In genomic region chr1:45569962-45570581, GRCh38 we compare ENCODE assay signal across 8 cellular contexts. TPM values are rescaled to one million over a fixed set of nuclear protein-coding genes. Genes with fewer than 3 reads are reported as not detected.
A peak's percentile ranks its signal among the peaks of the same experiment; 100 is the strongest.
DNase-seq lines count a peak whose midpoint lies in the region; ATAC-seq and TF ChIP-seq lines count a peak whose summit lies in the region.

No MANE protein-coding gene starts in this region.

- no peaks in the 10 kb centered on the region for H3K4me1 Mint-ChIP-seq in activated CD4-positive, alpha-beta T cell treated with anti-CD3 and anti-CD28 coated beads, Interleukin-2, amount 10 ng/mL, durations not matched to agents 7 days and 5 days
- peaks cover 39% of the 10 kb centered on the region for H3K4me1 Mint-ChIP-seq in dendritic cell treated with granulocyte-macrophage colony-stimulating factor and Interleukin-4, amounts not matched to agents 40 ng/mL and 50 ng/mL, for 4 days (ENCODE audit: low read depth)

- CTCF ChIA-PET in activated CD4-positive, alpha-beta T cell treated with anti-CD3 and anti-CD28 coated beads, Interleukin-2, amount 10 ng/mL, durations not matched to agents 7 days and 5 days (lab: Charles Lee), result interaction anchor here (0.6 to 3.2 kb wide), 19 partner anchors 9 to 78 kb away, joined by 3 to 14 read pairs (median 5); partner anchors contain the start of genes AKR1A1 and NASP

- peak; percentile 99 for TF ChIP-seq CTCF in lower lobe of right lung (IDR thresholded peaks at IDR 0.05)

- H3K27ac ChIP-seq in lower lobe of right lung, result peak overlapping the region; percentile 21

- intact Hi-C loops in dendritic cell treated with granulocyte-macrophage colony-stimulating factor and Interleukin-4, amounts not matched to agents 40 ng/mL and 50 ng/mL, for 4 days (cut with micrococcal nuclease), result loop anchor here (1.0 to 5.0 kb wide), 2 partner anchors 58 to 208 kb away; no protein-coding TSS in a partner anchor
- intact Hi-C loops in lower lobe of right lung (cut with DNase I), result loop anchor here (5.0 kb wide), 1 partner anchor 58 kb away; no protein-coding TSS in a partner anchor

- H3K4me1 ChIP-seq in lower lobe of right lung, result peaks cover 12% of the 10 kb centered on the region

- no peaks in the 10 kb centered on the region for H3K9me3 Mint-ChIP-seq in activated CD4-positive, alpha-beta T cell treated with anti-CD3 and anti-CD28 coated beads, Interleukin-2, amount 10 ng/mL, durations not matched to agents 7 days and 5 days
- H3K9me3 Mint-ChIP-seq in dendritic cell treated with granulocyte-macrophage colony-stimulating factor and Interleukin-4, amounts not matched to agents 40 ng/mL and 50 ng/mL, for 4 days, result no peaks in the 10 kb centered on the region

- H3K9me3 ChIP-seq in lower lobe of right lung, result no peaks in the 10 kb centered on the region

- DNase-seq in ELR (ENCODE audit: low read depth) (peak; percentile 82), NCI-H446 treated with DMSO at 0.1 percent for 48 hours (lab: John Stamatoyannopoulos, UW) (peak; percentile 36), lower lobe of right lung (peak; percentile 61)
- peak; percentile 82 for DNase-seq in activated CD4-positive, alpha-beta T cell treated with anti-CD3 and anti-CD28 coated beads, Interleukin-2, amount 10 ng/mL, durations not matched to agents 7 days and 5 days
- DNase-seq in stimulated activated CD8-positive, alpha-beta memory T cell treated with anti-CD3 and anti-CD28 coated beads, Interleukin-12 subunit alpha, Interleukin-12 subunit beta, amount 100 ng/mL, for 24 hours (ENCODE audit: extremely low read depth), result peak; percentile 28

- POLR2A ChIA-PET in activated CD4-positive, alpha-beta T cell treated with anti-CD3 and anti-CD28 coated beads, Interleukin-2, amount 10 ng/mL, durations not matched to agents 7 days and 5 days (lab: Charles Lee), result interaction anchor here (2.8 kb wide), 1 partner anchor 49 kb away, joined by 12 read pairs; the partner anchor contains the start of gene PRDX1

- H3K4me3 Mint-ChIP-seq in activated CD4-positive, alpha-beta T cell treated with anti-CD3 and anti-CD28 coated beads, Interleukin-2, amount 10 ng/mL, durations not matched to agents 7 days and 5 days, result no peak overlapping the region
- H3K4me3 Mint-ChIP-seq in dendritic cell treated with granulocyte-macrophage colony-stimulating factor and Interleukin-4, amounts not matched to agents 40 ng/mL and 50 ng/mL, for 4 days, result no peak overlapping the region

- peaks cover 20% of the 10 kb centered on the region for H3K36me3 Mint-ChIP-seq in activated CD4-positive, alpha-beta T cell treated with anti-CD3 and anti-CD28 coated beads, Interleukin-2, amount 10 ng/mL, durations not matched to agents 7 days and 5 days (ENCODE audit: low read depth)
- peaks cover 81% of the 10 kb centered on the region for H3K36me3 Mint-ChIP-seq in dendritic cell treated with granulocyte-macrophage colony-stimulating factor and Interleukin-4, amounts not matched to agents 40 ng/mL and 50 ng/mL, for 4 days (ENCODE audit: low read depth)

- H3K27me3 Mint-ChIP-seq in activated CD4-positive, alpha-beta T cell treated with anti-CD3 and anti-CD28 coated beads, Interleukin-2, amount 10 ng/mL, durations not matched to agents 7 days and 5 days, result no peaks in the 10 kb centered on the region
- no peaks in the 10 kb centered on the region for H3K27me3 Mint-ChIP-seq in dendritic cell treated with granulocyte-macrophage colony-stimulating factor and Interleukin-4, amounts not matched to agents 40 ng/mL and 50 ng/mL, for 4 days

- ATAC-seq in HG03139 (IDR thresholded peaks at IDR 0.05; ENCODE audit: unreplicated experiment) (peak; percentile 48), lower lobe of right lung (peak; percentile 90 to 95), GM19395 (IDR thresholded peaks at IDR 0.05; ENCODE audit: unreplicated experiment) (no peak)

- H3K27me3 ChIP-seq in lower lobe of right lung (ENCODE audit: low read depth), result no peaks in the 10 kb centered on the region

- H3K36me3 ChIP-seq in lower lobe of right lung, result peaks cover 51% of the 10 kb centered on the region

- H3K4me3 ChIP-seq in lower lobe of right lung, result no peak overlapping the region

- peak overlapping the region; percentile 51 for H3K27ac Mint-ChIP-seq in activated CD4-positive, alpha-beta T cell treated with anti-CD3 and anti-CD28 coated beads, Interleukin-2, amount 10 ng/mL, durations not matched to agents 7 days and 5 days
- H3K27ac Mint-ChIP-seq in dendritic cell treated with granulocyte-macrophage colony-stimulating factor and Interleukin-4, amounts not matched to agents 40 ng/mL and 50 ng/mL, for 4 days, result peak overlapping the region; percentile 42

RNA-seq across cellular contexts. Expression of gene NASP, which starts 13.8 kb away (rescaled TPM):
- 100 to 1,000 TPM; 193 to 198 TPM for total RNA-seq in activated CD4-positive, alpha-beta T cell treated with anti-CD3 and anti-CD28 coated beads, Interleukin-2, amount 10 ng/mL, durations not matched to agents 7 days and 5 days
- 50.0 TPM for total RNA-seq in lower lobe of right lung

RNA-seq across cellular contexts. Expression of gene AKR1A1, which starts 19.4 kb away (rescaled TPM):
- 100 to 1,000 TPM; 134 to 135 TPM for total RNA-seq in activated CD4-positive, alpha-beta T cell treated with anti-CD3 and anti-CD28 coated beads, Interleukin-2, amount 10 ng/mL, durations not matched to agents 7 days and 5 days
- 203 TPM for total RNA-seq in lower lobe of right lung

RNA-seq across cellular contexts. Expression of gene PRDX1, which starts 48.4 kb away (rescaled TPM):
- total RNA-seq in activated CD4-positive, alpha-beta T cell treated with anti-CD3 and anti-CD28 coated beads, Interleukin-2, amount 10 ng/mL, durations not matched to agents 7 days and 5 days, result 100 to 1,000 TPM; 269 to 331 TPM
- total RNA-seq in lower lobe of right lung, result 417 TPM

RNA-seq across cellular contexts. Expression of gene CCDC17, which starts 53.8 kb away (rescaled TPM):
- 1 to 10 TPM; 2.3 to 3.3 TPM for total RNA-seq in activated CD4-positive, alpha-beta T cell treated with anti-CD3 and anti-CD28 coated beads, Interleukin-2, amount 10 ng/mL, durations not matched to agents 7 days and 5 days
- 20.3 TPM for total RNA-seq in lower lobe of right lung

Comparison
In these comparisons a context has a peak if more than half of its experiments do, and no peak if none do; other contexts are left out.
1. DNase-seq: peak in every context shown above with its lines; median percentile 82 in ELR; 82 in activated CD4-positive, alpha-beta T cell treated with anti-CD3 and anti-CD28 coated beads, Interleukin-2, amount 10 ng/mL, durations not matched to agents 7 days and 5 days; 61 in lower lobe of right lung; 36 in NCI-H446 treated with DMSO at 0.1 percent for 48 hours; 28 in stimulated activated CD8-positive, alpha-beta memory T cell treated with anti-CD3 and anti-CD28 coated beads, Interleukin-12 subunit alpha, Interleukin-12 subunit beta, amount 100 ng/mL, for 24 hours.